In the genomic region with DNA sequence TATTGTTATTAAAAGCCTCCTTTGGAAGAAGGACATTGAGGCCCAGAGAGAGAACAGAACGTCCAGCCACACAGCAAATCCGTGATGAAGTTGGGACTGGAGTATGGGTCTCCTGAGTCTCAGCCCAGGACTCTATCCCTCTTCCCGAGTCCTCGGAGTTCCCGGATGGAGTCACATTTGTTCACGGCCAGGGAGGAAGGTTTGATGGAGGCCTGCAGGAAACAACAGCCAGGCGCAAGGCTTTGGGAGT, we compare ENCODE assay signal across 8 cellular contexts. TPM values are rescaled to one million over a fixed set of nuclear protein-coding genes. Genes with fewer than 3 reads are reported as not detected.
DNase-seq lines count a peak whose midpoint lies in the region; ATAC-seq and TF ChIP-seq lines count a peak whose summit lies in the region.

No MANE protein-coding gene starts in this region.

- no peak for ATAC-seq in activated T-cell treated with anti-CD3 and anti-CD28 coated beads, Interleukin-2, amount 50 U/mL, for 72 hours (replicated peaks in 1 of 2)
- peak; percentile 20 for ATAC-seq in left colon
- no peak for ATAC-seq in HG03442 (IDR thresholded peaks at IDR 0.05; ENCODE audit: unreplicated experiment)
- no peak for ATAC-seq in GM21360 (IDR thresholded peaks at IDR 0.05; ENCODE audit: unreplicated experiment)

- peak overlapping the region; percentile 98 for H3K27ac Mint-ChIP-seq in activated T-cell treated with anti-CD3 and anti-CD28 coated beads, Interleukin-2, amount 50 U/mL, for 72 hours

- TF ChIP-seq EP300 in transverse colon (IDR thresholded peaks at IDR 0.05; ENCODE audit: low read depth), result no peak

- H3K9me3 ChIP-seq in adrenal gland (replicated peaks in 1 of 3) (no peaks in the 10 kb centered on the region), transverse colon (no peaks in the 10 kb centered on the region)

- no peak for TF ChIP-seq CTCF in adrenal gland (IDR thresholded peaks at IDR 0.05)
- no peak for TF ChIP-seq CTCF in transverse colon (IDR thresholded peaks at IDR 0.05)

- intact Hi-C loops in adrenal gland (cut with DNase I), result no loop called here
- intact Hi-C loops in left colon (cut with DNase I, micrococcal nuclease), result no loop called here
- intact Hi-C loops in transverse colon (cut with DNase I; ENCODE audit: low total_unique reads), result no loop called here

- H3K4me1 ChIP-seq in adrenal gland (replicated peaks in 1 of 2), result peaks cover 21 to 41% of the 10 kb centered on the region in 2 donors
- H3K4me1 ChIP-seq in transverse colon, result peaks cover 12 to 43% (median 35%) of the 10 kb centered on the region in 4 donors

- WGBS in adrenal gland, 4 donors, result 3 to 9% (median 9%) methylated on average over 4 to 7 of the region's 7 CpGs
- WGBS in transverse colon (ENCODE audit: low coverage in 1 of 2), 2 donors, result 15 to 20% methylated on average over 5 to 7 of the region's 7 CpGs

- H3K27ac ChIP-seq in adrenal gland (peak overlapping the region; percentile 65 to 98 (median 96)), transverse colon (peak overlapping the region; percentile 94 to 98 (median 96))

- H3K4me1 Mint-ChIP-seq in activated T-cell treated with anti-CD3 and anti-CD28 coated beads, Interleukin-2, amount 50 U/mL, for 72 hours (ENCODE audit: low read depth), result peaks cover 48% of the 10 kb centered on the region

- in situ Hi-C loops in transverse colon (cut with MboI; ENCODE audit: low pct_ligation_motif_present in 1 of 4, low pct_unique_long_range_greater_than_20kb in 1 of 4, low sequenced_read_pairs in 3 of 4), result no loop called here

- no peaks in the 10 kb centered on the region for H3K27me3 Mint-ChIP-seq in activated T-cell treated with anti-CD3 and anti-CD28 coated beads, Interleukin-2, amount 50 U/mL, for 72 hours (ENCODE audit: low read depth)

- H3K36me3 ChIP-seq in adrenal gland (replicated peaks in 1 of 2) (peaks cover 0 to 25% of the 10 kb centered on the region in 2 donors), transverse colon (peaks cover 0 to 4% (median 1%) of the 10 kb centered on the region in 4 donors)

- peaks cover 19 to 34% of the 10 kb centered on the region in 2 donors for H3K36me3 Mint-ChIP-seq in activated T-cell treated with anti-CD3 and anti-CD28 coated beads, Interleukin-2, amount 50 U/mL, for 72 hours (ENCODE audit: insufficient read depth in 2 of 2)

- no peaks in the 10 kb centered on the region for H3K27me3 ChIP-seq in adrenal gland
- no peaks in the 10 kb centered on the region for H3K27me3 ChIP-seq in transverse colon

- DNase-seq in activated T-cell treated with anti-CD3 and anti-CD28 coated beads, Interleukin-2, amount 50 U/mL, for 72 hours, result no peak
- DNase-seq in activated T-cell treated with anti-CD3 and anti-CD28 coated beads, Interleukin-2, amount 50 U/mL, for 1 hour, result no peak
- DNase-seq in adrenal gland (no peak), left colon (no peak), transverse colon (no peak), NCI-H2227 (lab: John Stamatoyannopoulos, UW; ENCODE audit: unreplicated experiment) (no peak)

- H3K4me3 Mint-ChIP-seq in activated T-cell treated with anti-CD3 and anti-CD28 coated beads, Interleukin-2, amount 50 U/mL, for 72 hours, result peak overlapping the region; percentile 98 to 99

- peak overlapping the region in 2 of 4 donors; percentile 66 to 73 for H3K4me3 ChIP-seq in adrenal gland
- H3K4me3 ChIP-seq in transverse colon, result peak overlapping the region in 3 of 4 donors; percentile 55 to 82 (median 73)

- no peaks in the 10 kb centered on the region for H3K9me3 Mint-ChIP-seq in activated T-cell treated with anti-CD3 and anti-CD28 coated beads, Interleukin-2, amount 50 U/mL, for 72 hours

- no peak for TF ChIP-seq POLR2A in adrenal gland (IDR thresholded peaks at IDR 0.05)
- no peak for TF ChIP-seq POLR2A in transverse colon (IDR thresholded peaks at IDR 0.05)

RNA-seq across cellular contexts. Expression of gene TXLNA, which starts 0.4 kb away (rescaled TPM):
- 100 to 1,000 TPM in 1 of 2 donors, 10 to 100 TPM in 1; 97.1 to 113 TPM for total RNA-seq in activated T-cell treated with anti-CD3 and anti-CD28 coated beads, Interleukin-2, amount 50 U/mL, for 72 hours
- 10 to 100 TPM; 57.5 to 97.4 (median 68.3) TPM for total RNA-seq in adrenal gland
- 10 to 100 TPM; 14.9 to 51.0 (median 25.7) TPM for polyA plus RNA-seq in adrenal gland
- total RNA-seq in left colon, result 10 to 100 TPM; 34.5 to 37.6 TPM
- 10 to 100 TPM; 16.5 to 37.3 (median 25.7) TPM for total RNA-seq in transverse colon

RNA-seq across cellular contexts. Expression of gene CCDC28B, which starts 21.3 kb away (rescaled TPM):
- total RNA-seq in activated T-cell treated with anti-CD3 and anti-CD28 coated beads, Interleukin-2, amount 50 U/mL, for 72 hours, result 10 to 100 TPM; 20.0 to 24.6 TPM
- total RNA-seq in adrenal gland (10 to 100 TPM; 11.4 to 31.4 (median 20.1) TPM), left colon (1 to 10 TPM; 1.3 to 2.3 TPM), transverse colon (1 to 10 TPM in 3 of 4 donors, not detected in 1; 1.2 to 4.0 (median 2.7) TPM)
- 10 to 100 TPM in 2 of 3 donors, 1 to 10 TPM in 1; 3.4 to 47.7 (median 42.6) TPM for polyA plus RNA-seq in adrenal gland

RNA-seq across cellular contexts. Expression of gene IQCC, which starts 26.4 kb away (rescaled TPM):
- 1 to 10 TPM; 3.7 to 4.6 TPM for total RNA-seq in activated T-cell treated with anti-CD3 and anti-CD28 coated beads, Interleukin-2, amount 50 U/mL, for 72 hours
- 1 to 10 TPM; 1.5 to 3.6 (median 2.5) TPM for total RNA-seq in adrenal gland
- 1 to 10 TPM; 3.1 to 3.9 (median 3.6) TPM for polyA plus RNA-seq in adrenal gland
- 1 to 10 TPM; 1.3 to 1.8 TPM for total RNA-seq in left colon
- total RNA-seq in transverse colon, result 1 to 10 TPM in 2 of 4 donors, under 1 TPM in 1, not detected in 1; 1.00 to 2.0 (median 1.9) TPM

RNA-seq across cellular contexts. Expression of gene DCDC2B, which starts 29.8 kb away (rescaled TPM):
- total RNA-seq in activated T-cell treated with anti-CD3 and anti-CD28 coated beads, Interleukin-2, amount 50 U/mL, for 72 hours, result under 1 TPM in 1 of 2 donors, not detected in 1; 0.21 TPM
- total RNA-seq in adrenal gland (not detected), left colon (not detected), transverse colon (not detected)
- not detected for polyA plus RNA-seq in adrenal gland

RNA-seq across cellular contexts. Expression of gene TMEM234, which starts 43.0 kb away (rescaled TPM):
- total RNA-seq in activated T-cell treated with anti-CD3 and anti-CD28 coated beads, Interleukin-2, amount 50 U/mL, for 72 hours, result 10 to 100 TPM in 1 of 2 donors, 1 to 10 TPM in 1; 9.8 to 10.5 TPM
- total RNA-seq in adrenal gland (10 to 100 TPM in 6 of 8 donors, 1 to 10 TPM in 2; 2.1 to 27.1 (median 16.3) TPM), left colon (10 to 100 TPM; 24.2 to 28.0 TPM), transverse colon (100 to 1,000 TPM in 1 of 4 donors, 10 to 100 TPM in 3; 16.5 to 166 (median 22.7) TPM)
- polyA plus RNA-seq in adrenal gland, result 10 to 100 TPM; 10.2 to 57.7 (median 34.6) TPM
